In genomic region chr1:63693956-63694607, GRCh38 we compare ENCODE assay signal across 10 cellular contexts.
DNase-seq lines count a peak whose midpoint lies in the region; ATAC-seq, FAIRE-seq and TF ChIP-seq lines count a peak whose summit lies in the region.
"Had no signal": no experiment of that assay in that cellular context is flagged by ENCODE, and none has a peak within 500 bp of the region (broad histone marks: within the 10 kb centered on the region; RNA-seq: fewer than 3 reads in every experiment).

No MANE protein-coding gene starts in this region.

- no peaks in the 10 kb centered on the region for H3K27me3 ChIP-seq in bronchial epithelial cell (ENCODE audit: control insufficient read depth, insufficient read depth, low read length)
- no peaks in the 10 kb centered on the region for H3K27me3 ChIP-seq in upper lobe of right lung

- no peaks in the 10 kb centered on the region for H3K9me3 ChIP-seq in upper lobe of right lung

- H3K27ac ChIP-seq in upper lobe of right lung, result no peak overlapping the region
- H3K27ac ChIP-seq: C4-2B had no signal

- TF ChIP-seq CTCF in GM20000 (IDR thresholded peaks at IDR 0.05; ENCODE audit: extremely low read depth, missing control alignments) (no peak), bronchial epithelial cell (IDR thresholded peaks at IDR 0.05; ENCODE audit: insufficient read depth, low read length, severe bottlenecking) (no peak), upper lobe of right lung (IDR thresholded peaks at IDR 0.05) (no peak)

- H3K4me3 ChIP-seq in bronchial epithelial cell (ENCODE audit: low read depth, low read length) (no peak overlapping the region), upper lobe of right lung (no peak overlapping the region)

- H3K4me3 Mint-ChIP-seq in naive thymus-derived CD8-positive, alpha-beta T cell, result no peak overlapping the region

- intact Hi-C loops in upper lobe of right lung (cut with DNase I), result no loop called here

- H3K4me1 ChIP-seq in upper lobe of right lung, result peaks cover 4% of the 10 kb centered on the region

- H3K27me3 Mint-ChIP-seq in naive thymus-derived CD8-positive, alpha-beta T cell, result peaks cover 0 to 4% (median 0%) of the 10 kb centered on the region in 5 donors

- H3K4me1 Mint-ChIP-seq in naive thymus-derived CD8-positive, alpha-beta T cell, result peaks cover 0 to 2% (median 0%) of the 10 kb centered on the region in 4 donors

- H3K27ac Mint-ChIP-seq in naive thymus-derived CD8-positive, alpha-beta T cell, result no peak overlapping the region

- POLR2A ChIA-PET in naive thymus-derived CD8-positive, alpha-beta T cell (lab: Charles Lee), result no interaction called here

- no peaks in the 10 kb centered on the region for H3K9me3 Mint-ChIP-seq in naive thymus-derived CD8-positive, alpha-beta T cell

- H3K36me3 ChIP-seq in bronchial epithelial cell (ENCODE audit: control insufficient read depth, insufficient read depth, low read length) (no peaks in the 10 kb centered on the region), upper lobe of right lung (no peaks in the 10 kb centered on the region)

- H3K36me3 Mint-ChIP-seq in naive thymus-derived CD8-positive, alpha-beta T cell, result no peaks in the 10 kb centered on the region

- DNase-seq in AG20443 (ENCODE audit: low spot score), result peak; percentile 31
- DNase-seq in GM20000 (ENCODE audit: low spot score), result peak; percentile 16
- no peak for DNase-seq in bronchial epithelial cell (ENCODE audit: low read depth)
- no peak for DNase-seq in glomerular visceral epithelial cell (ENCODE audit: extremely low spot score)
- DNase-seq in effector CD4-positive, alpha-beta T cell, result no peak
- no peak for DNase-seq in naive thymus-derived CD8-positive, alpha-beta T cell
- no peak for DNase-seq in upper lobe of right lung
- DNase-seq: activated gamma-delta T cell treated with Interleukin-2 at 50 U/mL for 16 hours had no signal

- ATAC-seq in HG03432 (IDR thresholded peaks at IDR 0.05; ENCODE audit: unreplicated experiment) (peak; percentile 79), upper lobe of right lung (no peak)
- ATAC-seq in naive thymus-derived CD8-positive, alpha-beta T cell, result no peak

- FAIRE-seq in bronchial epithelial cell (lab: Jason Lieb, UNC), result peak; percentile 81

Comparison
In these comparisons a context has a peak if more than half of its experiments do, and no peak if none do; other contexts are left out.
1. DNase-seq: peak in AG20443 (single experiment) and GM20000 (single experiment); none in bronchial epithelial cell (single experiment), glomerular visceral epithelial cell (single experiment), effector CD4-positive, alpha-beta T cell (single experiment), naive thymus-derived CD8-positive, alpha-beta T cell (0 of 10) and upper lobe of right lung (single experiment).